In the genomic region with DNA sequence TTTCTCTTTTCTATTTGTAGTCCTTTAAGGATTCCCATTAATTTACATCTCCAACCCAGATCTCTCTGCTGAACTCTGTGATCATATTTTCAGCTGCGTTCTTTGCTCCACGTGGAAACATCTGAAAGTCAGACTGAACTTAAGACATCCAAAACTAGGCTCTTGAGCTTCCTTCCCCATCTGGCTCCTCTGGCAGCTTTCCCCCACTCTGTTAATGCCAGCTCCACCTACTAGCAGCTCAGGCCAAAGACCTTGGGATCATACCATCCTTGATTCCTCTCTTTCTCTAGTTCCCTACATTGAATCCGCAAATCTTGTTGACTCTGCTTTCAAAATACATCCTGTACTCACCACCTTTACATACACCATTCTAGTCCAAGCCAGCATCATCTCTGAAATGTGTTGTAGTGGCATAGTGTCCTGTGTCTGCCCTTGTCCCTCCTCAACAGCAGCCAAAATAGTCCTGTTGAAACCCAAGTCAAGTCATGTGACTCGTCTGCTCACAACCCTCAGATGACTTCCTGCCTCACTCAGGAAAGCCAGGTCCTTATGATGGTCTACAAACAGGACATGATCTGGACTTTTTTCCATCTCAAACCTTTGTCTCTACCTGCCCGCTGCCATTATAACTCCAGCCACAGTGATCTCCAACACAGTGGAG, we compare ENCODE assay signal across 24 cellular contexts. TPM values are rescaled to one million over a fixed set of nuclear protein-coding genes. Genes with fewer than 3 reads are reported as not detected.
A peak's percentile ranks its signal among the peaks of the same experiment; 100 is the strongest.
DNase-seq lines count a peak whose midpoint lies in the region; ATAC-seq, FAIRE-seq and TF ChIP-seq lines count a peak whose summit lies in the region.
"Had no signal": no experiment of that assay in that cellular context is flagged by ENCODE, and none has a peak within 500 bp of the region (broad histone marks: within the 10 kb centered on the region; RNA-seq: fewer than 3 reads in every experiment).

No MANE protein-coding gene starts in this region.

- 0 out of 2 replicates have a peak overlapping the region, but pooled peaks have one; percentile 10 for H3K27ac ChIP-seq in PC-9
- H3K27ac ChIP-seq: ascending aorta, parathyroid adenoma, sigmoid colon, SK-N-MC had no signal

- TF ChIP-seq POLR2A in GM12891 (IDR thresholded peaks at IDR 0.05; ENCODE audit: low read depth, low read length), result no peak

- no peak overlapping the region for H3K4me2 ChIP-seq in PC-9

- H3K4me1 ChIP-seq in PC-9 (replicated peaks; ENCODE audit: insufficient read depth), result peaks cover 5% of the 10 kb centered on the region
- H3K4me1 ChIP-seq: parathyroid adenoma had no signal

- no peak overlapping the region for H2AFZ ChIP-seq in PC-9
- H2AFZ ChIP-seq: parathyroid adenoma had no signal

- TF ChIP-seq CTCF in PC-9 (conservative IDR thresholded peaks at IDR 0.05), result no peak
- TF ChIP-seq CTCF in nephron progenitor cell (IDR thresholded peaks at IDR 0.05), result no peak

- H3K9me3 Mint-ChIP-seq in activated naive CD4-positive, alpha-beta T cell treated with anti-CD3 and anti-CD28 coated beads, Interleukin-2, amount 50 U/mL, for 72 hours, result no peaks in the 10 kb centered on the region
- H3K9me3 Mint-ChIP-seq in nephron progenitor cell, result peaks cover 9% of the 10 kb centered on the region
- H3K9me3 Mint-ChIP-seq: natural killer cell treated with Interleukin-12 subunit alpha and Interleukin-12 subunit beta and Interleukin-15 and Interleukin-18, amount 100 ng/mL, for 72 hours had no signal

- POLR2A ChIA-PET in PC-9 (lab: Charles Lee; ENCODE audit: unreplicated experiment), result no interaction called here

- no peaks in the 10 kb centered on the region for H3K27me3 ChIP-seq in PC-9 (ENCODE audit: insufficient read depth, low read depth)
- H3K27me3 ChIP-seq: ascending aorta, sigmoid colon had no signal

- H3K36me3 Mint-ChIP-seq in activated naive CD4-positive, alpha-beta T cell treated with anti-CD3 and anti-CD28 coated beads, Interleukin-2, amount 50 U/mL, for 72 hours, result peaks cover 12 to 23% of the 10 kb centered on the region in 2 donors
- H3K36me3 Mint-ChIP-seq in nephron progenitor cell (ENCODE audit: low read depth), result peaks cover 19% of the 10 kb centered on the region

- H3K27me3 Mint-ChIP-seq in nephron progenitor cell (ENCODE audit: low read depth, poor library complexity), result peaks cover 3% of the 10 kb centered on the region
- H3K27me3 Mint-ChIP-seq: natural killer cell treated with Interleukin-12 subunit alpha and Interleukin-12 subunit beta and Interleukin-15 and Interleukin-18, amount 100 ng/mL, for 72 hours had no signal

- H3F3A ChIP-seq in PC-9 (ENCODE audit: insufficient read depth, low read depth), result no peaks in the 10 kb centered on the region

- no peaks in the 10 kb centered on the region for H3K9me2 ChIP-seq in PC-9 (ENCODE audit: insufficient read depth)

- BruUV-seq in PC-9 (replicated peaks; lab: Mats Ljungman, UMichigan), result no TSS peak

- CTCF ChIA-PET in PC-9 (lab: Charles Lee), result interaction anchor here (0.6 kb wide), 2 partner anchors 12 to 116 kb away, joined by 3 to 10 read pairs; no protein-coding TSS in a partner anchor

- no peak overlapping the region for H3K4me3 ChIP-seq in PC-9
- H3K4me3 ChIP-seq: ascending aorta, sigmoid colon, SK-N-MC had no signal

- DNase-seq in activated naive CD4-positive, alpha-beta T cell treated with anti-CD3 and anti-CD28 coated beads, Interleukin-2, amount 50 U/mL, for 72 hours (ENCODE audit: low spot score in 2 of 2), result no peak
- no peak for DNase-seq in activated naive CD4-positive, alpha-beta T cell (lab: John Stamatoyannopoulos, UW)
- DNase-seq in GM12891 (ENCODE audit: insufficient read length, low spot score) (no peak), PC-9 (no peak), nephron progenitor cell (no peak)
- DNase-seq: activated CD4-positive, CD25-positive, alpha-beta regulatory T cell; activated CD8-positive, alpha-beta T cell treated with anti-CD3 and anti-CD28 coated beads, Interleukin-2, amount 10 ng/mL, durations not matched to agents 7 days and 5 days; activated gamma-delta T cell treated with Interleukin-2 at 50 U/mL for 16 hours; C1 segment of cervical spinal cord; caudate nucleus; dermis blood vessel endothelial cell; GF-D8; head of caudate nucleus; left colon; midbrain; NCI-H1417 treated with DMSO at 0.1 percent for 48 hours; sigmoid colon had no signal

- FAIRE-seq in GM12891 (lab: Jason Lieb, UNC), result peak; percentile 33
- FAIRE-seq: endothelial cell of umbilical vein had no signal

- peaks cover 98% of the 10 kb centered on the region for H3K79me2 ChIP-seq in PC-9 (ENCODE audit: low read depth)

- intact Hi-C loops in PC-9 (cut with micrococcal nuclease; ENCODE audit: unreplicated experiment), result no loop called here

- peak overlapping the region; percentile 10 to 57 for H3K27ac Mint-ChIP-seq in activated naive CD4-positive, alpha-beta T cell treated with anti-CD3 and anti-CD28 coated beads, Interleukin-2, amount 50 U/mL, for 72 hours
- H3K27ac Mint-ChIP-seq in nephron progenitor cell, result peak overlapping the region; percentile 1
- H3K27ac Mint-ChIP-seq: activated CD8-positive, alpha-beta T cell treated with anti-CD3 and anti-CD28 coated beads, Interleukin-2, amount 10 ng/mL, durations not matched to agents 7 days and 5 days; natural killer cell treated with Interleukin-12 subunit alpha and Interleukin-12 subunit beta and Interleukin-15 and Interleukin-18, amount 100 ng/mL, for 72 hours had no signal

- H4K20me1 ChIP-seq in PC-9 (ENCODE audit: insufficient read depth), result peaks cover 6% of the 10 kb centered on the region; the same call in 1 of the 2 replicates

- ATAC-seq in activated naive CD4-positive, alpha-beta T cell treated with anti-CD3 and anti-CD28 coated beads, Interleukin-2, amount 50 U/mL, for 72 hours, result no peak
- no peak for ATAC-seq in GM21825 (IDR thresholded peaks at IDR 0.05; ENCODE audit: unreplicated experiment)
- ATAC-seq in GM21381 (IDR thresholded peaks at IDR 0.05; ENCODE audit: unreplicated experiment), result no peak
- ATAC-seq: activated CD8-positive, alpha-beta T cell treated with anti-CD3 and anti-CD28 coated beads, Interleukin-2, amount 10 ng/mL, durations not matched to agents 7 days and 5 days; left colon; natural killer cell treated with Interleukin-12 subunit alpha and Interleukin-12 subunit beta and Interleukin-15 and Interleukin-18, amount 100 ng/mL, for 72 hours had no signal

- no peaks in the 10 kb centered on the region for H3K9me3 ChIP-seq in PC-9 (ENCODE audit: insufficient read depth, low read depth)
- H3K9me3 ChIP-seq: ascending aorta, sigmoid colon had no signal

- H3K36me3 ChIP-seq in PC-9 (ENCODE audit: low read depth), result 0 out of 2 replicates have a peak, but pooled peaks cover 11% of the 10 kb centered on the region
- H3K36me3 ChIP-seq: sigmoid colon had no signal

- no peak overlapping the region for H3K4me3 Mint-ChIP-seq in nephron progenitor cell
- H3K4me3 Mint-ChIP-seq: activated CD8-positive, alpha-beta T cell treated with anti-CD3 and anti-CD28 coated beads, Interleukin-2, amount 10 ng/mL, durations not matched to agents 7 days and 5 days; natural killer cell treated with Interleukin-12 subunit alpha and Interleukin-12 subunit beta and Interleukin-15 and Interleukin-18, amount 100 ng/mL, for 72 hours had no signal

- H3K4me1 Mint-ChIP-seq in nephron progenitor cell, result peaks cover 23% of the 10 kb centered on the region

TF ChIP-seq in GM12891, 5 proteins besides CTCF, POLR2A, EP300 and RAD21:
- TF ChIP-seq TAF1 (IDR thresholded peaks at IDR 0.05; ENCODE audit: low read depth, low read length) (no peak), SPI1 (IDR thresholded peaks at IDR 0.05; ENCODE audit: low read depth, low read length) (no peak), PAX5 (IDR thresholded peaks at IDR 0.05; ENCODE audit: insufficient read depth, low read length, severe bottlenecking) (no peak), POLR2AphosphoS5 (IDR thresholded peaks at IDR 0.05; ENCODE audit: low read depth, low read length) (no peak), POU2F2 (IDR thresholded peaks at IDR 0.05; ENCODE audit: low read depth, low read length) (no peak)

RNA-seq across cellular contexts. Expression of gene REEP3, which starts 7.0 kb away (rescaled TPM):
- 10 to 100 TPM in 1 of 2 donors, 1 to 10 TPM in 1; 6.9 to 15.6 TPM for total RNA-seq in activated naive CD4-positive, alpha-beta T cell treated with anti-CD3 and anti-CD28 coated beads, Interleukin-2, amount 50 U/mL, for 72 hours
- polyA plus RNA-seq in GM12891 (2012; ENCODE audit: low read depth, missing spikeins), result 4.5 TPM
- 42.3 and 56.4 TPM in 2 replicates for total RNA-seq in PC-9 (2021)
